1 cellular context compared by ENCODE assay signal in genomic region chr20:21181028-21181427, GRCh38.
TF ChIP-seq lines count a peak whose summit lies in the region.

No MANE protein-coding gene starts in this region.

TF ChIP-seq in HepG2, 621 proteins besides CTCF, POLR2A, EP300 and RAD21 (continued from another document):
- TF ChIP-seq, protein P1, sequence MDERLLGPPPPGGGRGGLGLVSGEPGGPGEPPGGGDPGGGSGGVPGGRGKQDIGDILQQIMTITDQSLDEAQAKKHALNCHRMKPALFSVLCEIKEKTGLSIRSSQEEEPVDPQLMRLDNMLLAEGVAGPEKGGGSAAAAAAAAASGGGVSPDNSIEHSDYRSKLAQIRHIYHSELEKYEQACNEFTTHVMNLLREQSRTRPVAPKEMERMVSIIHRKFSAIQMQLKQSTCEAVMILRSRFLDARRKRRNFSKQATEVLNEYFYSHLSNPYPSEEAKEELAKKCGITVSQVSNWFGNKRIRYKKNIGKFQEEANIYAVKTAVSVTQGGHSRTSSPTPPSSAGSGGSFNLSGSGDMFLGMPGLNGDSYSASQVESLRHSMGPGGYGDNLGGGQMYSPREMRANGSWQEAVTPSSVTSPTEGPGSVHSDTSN (CRISPR knock-in tag; IDR thresholded peaks at IDR 0.05), result no peak
- TF ChIP-seq, protein P2, sequence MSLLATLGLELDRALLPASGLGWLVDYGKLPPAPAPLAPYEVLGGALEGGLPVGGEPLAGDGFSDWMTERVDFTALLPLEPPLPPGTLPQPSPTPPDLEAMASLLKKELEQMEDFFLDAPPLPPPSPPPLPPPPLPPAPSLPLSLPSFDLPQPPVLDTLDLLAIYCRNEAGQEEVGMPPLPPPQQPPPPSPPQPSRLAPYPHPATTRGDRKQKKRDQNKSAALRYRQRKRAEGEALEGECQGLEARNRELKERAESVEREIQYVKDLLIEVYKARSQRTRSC (CRISPR knock-in tag; IDR thresholded peaks at IDR 0.05; ENCODE audit: low read depth), result no peak
- TF ChIP-seq, protein P3, sequence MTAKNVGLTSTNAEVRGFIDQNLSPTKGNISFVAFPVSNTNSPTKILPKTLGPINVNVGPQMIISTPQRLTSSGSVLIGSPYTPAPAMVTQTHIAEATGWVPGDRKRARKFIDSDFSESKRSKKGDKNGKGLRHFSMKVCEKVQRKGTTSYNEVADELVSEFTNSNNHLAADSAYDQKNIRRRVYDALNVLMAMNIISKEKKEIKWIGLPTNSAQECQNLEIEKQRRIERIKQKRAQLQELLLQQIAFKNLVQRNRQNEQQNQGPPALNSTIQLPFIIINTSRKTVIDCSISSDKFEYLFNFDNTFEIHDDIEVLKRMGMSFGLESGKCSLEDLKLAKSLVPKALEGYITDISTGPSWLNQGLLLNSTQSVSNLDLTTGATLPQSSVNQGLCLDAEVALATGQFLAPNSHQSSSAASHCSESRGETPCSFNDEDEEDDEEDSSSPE (CRISPR knock-in tag; IDR thresholded peaks at IDR 0.05), result no peak
